8 cellular contexts compared by ENCODE assay signal in genomic region chr17:58331815-58332719, GRCh38. TPM values are rescaled to one million over a fixed set of nuclear protein-coding genes. Genes with fewer than 3 reads are reported as not detected.
DNase-seq lines count a peak whose midpoint lies in the region; ATAC-seq and TF ChIP-seq lines count a peak whose summit lies in the region.

No MANE protein-coding gene starts in this region.

- peak overlapping the region; percentile 81 for H3K4me3 Mint-ChIP-seq in activated CD8-positive, alpha-beta T cell treated with anti-CD3 and anti-CD28 coated beads for 36 hours
- H3K4me3 Mint-ChIP-seq in glutamatergic neuron (ENCODE audit: unreplicated experiment) = no peak overlapping the region

- H3K36me3 Mint-ChIP-seq in activated CD8-positive, alpha-beta T cell treated with anti-CD3 and anti-CD28 coated beads for 36 hours (ENCODE audit: low read depth) = peaks cover 63% of the 10 kb centered on the region
- no peaks in the 10 kb centered on the region for H3K36me3 Mint-ChIP-seq in glutamatergic neuron (ENCODE audit: unreplicated experiment)

- CTCF ChIA-PET in activated CD8-positive, alpha-beta T cell treated with anti-CD3 and anti-CD28 coated beads for 36 hours (lab: Charles Lee) = interaction anchor here (1.0 to 4.7 kb wide), 4 partner anchors 12 to 86 kb away, joined by 4 to 68 read pairs (median 6); partner anchors contain the start of gene SUPT4H1

- POLR2A ChIA-PET in activated CD8-positive, alpha-beta T cell treated with anti-CD3 and anti-CD28 coated beads for 36 hours (lab: Charles Lee) = interaction anchor here (0.6 to 26.8 kb wide), 18 partner anchors 7 to 325 kb away, joined by 3 to 1558 read pairs (median 4); partner anchors contain the start of genes MKS1, RNF43, SRSF1 and SUPT4H1

- peaks cover 7% of the 10 kb centered on the region for H3K27me3 Mint-ChIP-seq in activated CD8-positive, alpha-beta T cell treated with anti-CD3 and anti-CD28 coated beads for 36 hours
- peaks cover 12% of the 10 kb centered on the region for H3K27me3 Mint-ChIP-seq in glutamatergic neuron (ENCODE audit: unreplicated experiment)

- H3K27ac Mint-ChIP-seq in activated CD8-positive, alpha-beta T cell treated with anti-CD3 and anti-CD28 coated beads for 36 hours = peak overlapping the region; percentile 96
- no peak overlapping the region for H3K27ac Mint-ChIP-seq in glutamatergic neuron (ENCODE audit: unreplicated experiment)

- peak; percentile 89 for DNase-seq in GF-D8 (lab: John Stamatoyannopoulos, UW)
- peak; percentile 88 for DNase-seq in KG1 (lab: John Stamatoyannopoulos, UW)
- DNase-seq in activated CD8-positive, alpha-beta T cell treated with anti-CD3 and anti-CD28 coated beads for 36 hours = peak; percentile 96
- DNase-seq in glutamatergic neuron = peak; percentile 10
- peak; percentile 90 to 91 for DNase-seq in stimulated activated CD4-positive, alpha-beta T cell treated with anti-CD3 and anti-CD28 coated beads, Interleukin-15, amount 100 ng/mL, for 48 hours (ENCODE audit: low read depth in 2 of 2)
- DNase-seq in NCI-H1105 (lab: John Stamatoyannopoulos, UW) = no peak

- no peaks in the 10 kb centered on the region for H3K9me3 Mint-ChIP-seq in activated CD8-positive, alpha-beta T cell treated with anti-CD3 and anti-CD28 coated beads for 36 hours
- peaks cover 11% of the 10 kb centered on the region for H3K9me3 Mint-ChIP-seq in glutamatergic neuron (ENCODE audit: unreplicated experiment)

- intact Hi-C loops in activated CD8-positive, alpha-beta T cell treated with anti-CD3 and anti-CD28 coated beads for 36 hours (cut with micrococcal nuclease) = loop anchor here (10.0 kb wide), 2 partner anchors 303 to 773 kb away; partner anchors contain the start of gene TRIM37

- no peak for TF ChIP-seq CTCF in activated CD8-positive, alpha-beta T cell treated with anti-CD3 and anti-CD28 coated beads for 36 hours (IDR thresholded peaks at IDR 0.05)
- no peak for TF ChIP-seq CTCF in glutamatergic neuron (IDR thresholded peaks at IDR 0.05; ENCODE audit: partially characterized antibody, unreplicated experiment)

- peak; percentile 7 for ATAC-seq in activated CD8-positive, alpha-beta T cell treated with anti-CD3 and anti-CD28 coated beads for 36 hours
- ATAC-seq in GM19328 (IDR thresholded peaks at IDR 0.05; ENCODE audit: unreplicated experiment) = no peak
- ATAC-seq in GM19467 (IDR thresholded peaks at IDR 0.05; ENCODE audit: unreplicated experiment) = no peak

- H3K4me1 Mint-ChIP-seq in activated CD8-positive, alpha-beta T cell treated with anti-CD3 and anti-CD28 coated beads for 36 hours (ENCODE audit: low read depth) = peaks cover 21% of the 10 kb centered on the region
- peaks cover 38% of the 10 kb centered on the region for H3K4me1 Mint-ChIP-seq in glutamatergic neuron (ENCODE audit: low read depth, unreplicated experiment)

RNA-seq across cellular contexts. Expression of gene TSPOAP1, which starts 3.5 kb away (rescaled TPM):
- total RNA-seq in activated CD8-positive, alpha-beta T cell treated with anti-CD3 and anti-CD28 coated beads for 36 hours = 10 to 100 TPM; 21.1 to 24.1 TPM
- 39.7 TPM for total RNA-seq in glutamatergic neuron (ENCODE audit: unreplicated experiment)

RNA-seq across cellular contexts. Expression of gene SUPT4H1, which starts 19.9 kb away (rescaled TPM):
- total RNA-seq in activated CD8-positive, alpha-beta T cell treated with anti-CD3 and anti-CD28 coated beads for 36 hours = 100 to 1,000 TPM; 104 to 110 TPM
- 82.1 TPM for total RNA-seq in glutamatergic neuron (ENCODE audit: unreplicated experiment)

RNA-seq across cellular contexts. Expression of gene MPO, which starts 51.3 kb away (rescaled TPM):
- not detected for total RNA-seq in activated CD8-positive, alpha-beta T cell treated with anti-CD3 and anti-CD28 coated beads for 36 hours
- total RNA-seq in glutamatergic neuron (ENCODE audit: unreplicated experiment) = not detected
